In genomic region chr12:8712572-8712971, GRCh38 we compare ENCODE assay signal across 30 cellular contexts. TPM values are rescaled to one million over a fixed set of nuclear protein-coding genes. Genes with fewer than 3 reads are reported as not detected.
A peak's percentile ranks its signal among the peaks of the same experiment; 100 is the strongest.
DNase-seq lines count a peak whose midpoint lies in the region; ATAC-seq and TF ChIP-seq lines count a peak whose summit lies in the region.
"Had no signal": no experiment of that assay in that cellular context is flagged by ENCODE, and none has a peak within 500 bp of the region (broad histone marks: within the 10 kb centered on the region; RNA-seq: fewer than 3 reads in every experiment).

No MANE protein-coding gene starts in this region.

- 41 to 45% methylated on average over 2 of the region's 2 CpGs for WGBS in heart right ventricle, 2 donors
- WGBS in endodermal cell (ENCODE audit: insufficient coverage in 1 of 2, insufficient read length in 1 of 2), 2 experiments: 86 to 90% methylated on average over 2 of the region's 2 CpGs
- WGBS in trophoblast cell (ENCODE audit: extremely low coverage, insufficient coverage, insufficient read length): no CpG with 5 or more reads among the region's 2 CpGs
- WGBS in aorta, 2 donors: 5 to 13% methylated on average over 2 of the region's 2 CpGs

- TF ChIP-seq CTCF in heart right ventricle (IDR thresholded peaks at IDR 0.05) (no peak), endodermal cell (conservative IDR thresholded peaks at IDR 0.05) (no peak)

- peaks cover 12% of the 10 kb centered on the region for H3K79me2 ChIP-seq in trophoblast cell (ENCODE audit: control insufficient read depth, insufficient read depth, low read length, poor library complexity)

- no peak overlapping the region for H2BK120ac ChIP-seq in trophoblast cell (ENCODE audit: insufficient read depth, low read length, poor library complexity)

- no peak overlapping the region for H2AFZ ChIP-seq in trophoblast cell (ENCODE audit: insufficient read depth, low read length, poor library complexity)

- H3K27me3 ChIP-seq in heart right ventricle: no peaks in the 10 kb centered on the region
- no peaks in the 10 kb centered on the region for H3K27me3 ChIP-seq in endodermal cell (ENCODE audit: control insufficient read depth, insufficient read depth, low read length, poor library complexity, severe bottlenecking)
- no peaks in the 10 kb centered on the region for H3K27me3 ChIP-seq in trophoblast cell (ENCODE audit: insufficient read depth, low read length)
- H3K27me3 ChIP-seq in aorta (ENCODE audit: control insufficient read depth in 1 of 2, insufficient read depth in 2 of 2, low read length in 1 of 2): no peaks in the 10 kb centered on the region
- H3K27me3 ChIP-seq: BE2C, ovary, tibial nerve had no signal

- peak overlapping the region; percentile 53 for H3K4ac ChIP-seq in trophoblast cell (ENCODE audit: low read depth, low read length)

- peak overlapping the region in 8 of 10 donors; percentile 20 to 60 (median 44) for H3K27ac ChIP-seq in heart right ventricle
- H3K27ac ChIP-seq in endodermal cell (ENCODE audit: low read depth, low read length): no peak overlapping the region
- no peak overlapping the region for H3K27ac ChIP-seq in trophoblast cell (ENCODE audit: low read depth, low read length)
- peak overlapping the region; percentile 28 to 90 for H3K27ac ChIP-seq in aorta (ENCODE audit: low read depth in 1 of 2, low read length in 2 of 2)

- peaks cover 34% of the 10 kb centered on the region for H3K36me3 Mint-ChIP-seq in endodermal cell (ENCODE audit: low read depth)

- no peaks in the 10 kb centered on the region for H3K9me3 Mint-ChIP-seq in endodermal cell
- H3K9me3 Mint-ChIP-seq: activated CD4-positive, alpha-beta T cell treated with anti-CD3 and anti-CD28 coated beads, Interleukin-2, amount 10 ng/mL, durations not matched to agents 24 days and 14 days; dendritic cell treated with granulocyte-macrophage colony-stimulating factor and Interleukin-4, amounts not matched to agents 40 ng/mL and 50 ng/mL, for 4 days; nephron had no signal

- DNase-seq in heart right ventricle (no peak), Right ventricle myocardium superior (no peak), endodermal cell (no peak), trophoblast cell (no peak), aorta (no peak), cortex of kidney (lab: John Stamatoyannopoulos, UW) (no peak)
- no peak for DNase-seq in stimulated activated naive CD4-positive, alpha-beta T cell treated with Interleukin-2 at 50 U/mL for 16 hours (lab: John Stamatoyannopoulos, UW)
- DNase-seq: activated CD4-positive, alpha-beta T cell treated with anti-CD3 and anti-CD28 coated beads, Interleukin-2, amount 10 ng/mL, durations not matched to agents 24 days and 14 days; activated naive CD4-positive, alpha-beta T cell treated with Interleukin-2 at 50 U/mL for 16 hours; activated T-cell treated with anti-CD3 and anti-CD28 coated beads, Interleukin-2, amount 50 U/mL, for 48 hours; amniotic stem cell; BE2C; DMS79 treated with DMSO at 0.1 percent for 48 hours; kidney glomerular epithelial cell; mucosa of descending colon; NCI-H1105 treated with DMSO at 0.1 percent for 48 hours; NCI-H2029 treated with DMSO at 0.1 percent for 48 hours; NCI-H226; ovary; right cardiac atrium; RPMI8226; SK-N-SH; stimulated activated CD4-positive, alpha-beta T cell treated with anti-CD3 and anti-CD28 coated beads, Interleukin-12 subunit alpha, Interleukin-12 subunit beta, amount 100 ng/mL, for 4 hours; stimulated activated CD4-positive, alpha-beta T cell treated with anti-CD3 and anti-CD28 coated beads, Interleukin-4, amount 100 ng/mL, for 4 hours; stimulated activated naive CD8-positive, alpha-beta T cell treated with anti-CD3 and anti-CD28 coated beads, Interleukin-15, Interleukin-2, amounts not matched to agents 100 U/mL and 50 U/mL, for 24 hours; T-helper 2 cell had no signal

- no peak overlapping the region for H3K4me3 ChIP-seq in heart right ventricle
- no peak overlapping the region for H3K4me3 ChIP-seq in endodermal cell (ENCODE audit: low read length)
- no peak overlapping the region for H3K4me3 ChIP-seq in trophoblast cell (ENCODE audit: low read depth, low read length)
- no peak overlapping the region for H3K4me3 ChIP-seq in aorta (ENCODE audit: low read length in 2 of 2)
- H3K4me3 ChIP-seq: mucosa of descending colon, ovary, tibial nerve had no signal

- H3K4me2 ChIP-seq in trophoblast cell (ENCODE audit: low read length): no peak overlapping the region
- H3K4me2 ChIP-seq: SK-N-SH had no signal

- no peak overlapping the region for H3K9ac ChIP-seq in endodermal cell (ENCODE audit: extremely low read depth, low read length, poor library complexity, severe bottlenecking)
- no peak overlapping the region for H3K9ac ChIP-seq in trophoblast cell (ENCODE audit: low read length)
- H3K9ac ChIP-seq: SK-N-SH had no signal

- H4K8ac ChIP-seq in trophoblast cell (ENCODE audit: low read depth, low read length): no peak overlapping the region

- H3K4me1 Mint-ChIP-seq in endodermal cell: peaks cover 14% of the 10 kb centered on the region
- H3K4me1 Mint-ChIP-seq: activated CD4-positive, alpha-beta T cell treated with anti-CD3 and anti-CD28 coated beads, Interleukin-2, amount 10 ng/mL, durations not matched to agents 24 days and 14 days; nephron had no signal

- H4K12ac ChIP-seq in trophoblast cell (ENCODE audit: low read depth, low read length): no peak overlapping the region

- H2BK12ac ChIP-seq in trophoblast cell (ENCODE audit: low read length): no peak overlapping the region

- no peak overlapping the region for H3K23ac ChIP-seq in trophoblast cell (ENCODE audit: low read length)

- H3K79me1 ChIP-seq in trophoblast cell (ENCODE audit: low read length): no peaks in the 10 kb centered on the region

- H3K27me3 Mint-ChIP-seq in endodermal cell (ENCODE audit: insufficient read depth): no peaks in the 10 kb centered on the region
- H3K27me3 Mint-ChIP-seq: activated CD4-positive, alpha-beta T cell treated with anti-CD3 and anti-CD28 coated beads, Interleukin-2, amount 10 ng/mL, durations not matched to agents 24 days and 14 days; dendritic cell treated with granulocyte-macrophage colony-stimulating factor and Interleukin-4, amounts not matched to agents 40 ng/mL and 50 ng/mL, for 4 days had no signal

- H3K4me3 Mint-ChIP-seq in endodermal cell: no peak overlapping the region
- H3K4me3 Mint-ChIP-seq: activated CD4-positive, alpha-beta T cell treated with anti-CD3 and anti-CD28 coated beads, Interleukin-2, amount 10 ng/mL, durations not matched to agents 24 days and 14 days; dendritic cell treated with granulocyte-macrophage colony-stimulating factor and Interleukin-4, amounts not matched to agents 40 ng/mL and 50 ng/mL, for 4 days; nephron had no signal

- H3K9me3 ChIP-seq in heart right ventricle (no peaks in the 10 kb centered on the region), endodermal cell (ENCODE audit: control insufficient read depth, low read length) (no peaks in the 10 kb centered on the region), trophoblast cell (ENCODE audit: insufficient read depth, low read depth, low read length) (no peaks in the 10 kb centered on the region), aorta (ENCODE audit: control insufficient read depth, low read length) (no peaks in the 10 kb centered on the region)
- H3K9me3 ChIP-seq: BE2C, mucosa of descending colon, ovary, SK-N-SH, tibial nerve had no signal

- intact Hi-C loops in heart right ventricle (cut with DNase I): no loop called here
- intact Hi-C loops in Right ventricle myocardium superior (cut with DNase I): no loop called here
- intact Hi-C loops in aorta (cut with DNase I): no loop called here

- no peak overlapping the region for H2AK5ac ChIP-seq in trophoblast cell (ENCODE audit: low read length)

- no peak overlapping the region for H4K91ac ChIP-seq in trophoblast cell (ENCODE audit: low read depth, low read length)

- H2BK5ac ChIP-seq in trophoblast cell (ENCODE audit: low read depth, low read length, poor library complexity): no peak overlapping the region

- H3K18ac ChIP-seq in trophoblast cell (ENCODE audit: low read length): no peak overlapping the region

- peaks cover 0 to 30% (median 0%) of the 10 kb centered on the region in 9 donors for H3K36me3 ChIP-seq in heart right ventricle
- H3K36me3 ChIP-seq in endodermal cell (ENCODE audit: control insufficient read depth, insufficient read depth, low read length): peaks cover 52% of the 10 kb centered on the region
- H3K36me3 ChIP-seq in trophoblast cell (ENCODE audit: control insufficient read depth in 1 of 2, insufficient read depth in 2 of 2, low read length in 2 of 2): peaks cover 11 to 16% of the 10 kb centered on the region in 2 experiments
- H3K36me3 ChIP-seq in aorta (ENCODE audit: control insufficient read depth in 1 of 2, insufficient read depth in 2 of 2, low read length in 1 of 2): no peaks in the 10 kb centered on the region
- H3K36me3 ChIP-seq: BE2C, ovary had no signal

- peaks cover 0 to 53% (median 26%) of the 10 kb centered on the region in 9 donors for H3K4me1 ChIP-seq in heart right ventricle
- no peaks in the 10 kb centered on the region for H3K4me1 ChIP-seq in endodermal cell (ENCODE audit: control insufficient read depth, insufficient read depth, low read length)
- H3K4me1 ChIP-seq in trophoblast cell (ENCODE audit: control insufficient read depth in 1 of 2, insufficient read depth in 2 of 2, low read length in 2 of 2): no peaks in the 10 kb centered on the region
- peaks cover 0 to 4% of the 10 kb centered on the region in 2 donors for H3K4me1 ChIP-seq in aorta (ENCODE audit: control insufficient read depth in 1 of 2, insufficient read depth in 2 of 2, low read length in 2 of 2)
- H3K4me1 ChIP-seq: BE2C had no signal

- H3K27ac Mint-ChIP-seq in endodermal cell: peak overlapping the region; percentile 46
- H3K27ac Mint-ChIP-seq: activated CD4-positive, alpha-beta T cell treated with anti-CD3 and anti-CD28 coated beads, Interleukin-2, amount 10 ng/mL, durations not matched to agents 24 days and 14 days; dendritic cell treated with granulocyte-macrophage colony-stimulating factor and Interleukin-4, amounts not matched to agents 40 ng/mL and 50 ng/mL, for 4 days; nephron had no signal

- ATAC-seq in heart right ventricle (peak in 4 of 8 donors; percentile 34 to 56 (median 36)), Right ventricle myocardium superior (ENCODE audit: poor library complexity) (no peak), aorta (ENCODE audit: low FRiP score) (no peak), GM21447 (IDR thresholded peaks at IDR 0.05; ENCODE audit: unreplicated experiment) (no peak)
- ATAC-seq: mucosa of descending colon; stimulated activated naive CD8-positive, alpha-beta T cell treated with anti-CD3 and anti-CD28 coated beads, Interleukin-15, Interleukin-2, amounts not matched to agents 100 U/mL and 50 U/mL, for 24 hours had no signal

- no peak overlapping the region for H3K14ac ChIP-seq in trophoblast cell (ENCODE audit: low read length)

RNA-seq across cellular contexts. Expression of gene RIMKLB, which starts 14.8 kb away (rescaled TPM):
- 10 to 100 TPM; 10.5 to 16.4 (median 12.6) TPM for total RNA-seq in heart right ventricle
- 10 to 100 TPM in 1 of 2 donors, 1 to 10 TPM in 1; 7.2 to 65.9 TPM for polyA plus RNA-seq in heart right ventricle
- total RNA-seq in Right ventricle myocardium superior: 11.0 TPM
- total RNA-seq in endodermal cell: 100 to 1,000 TPM in 1 of 2 donors, 10 to 100 TPM in 1; 85.3 to 180 TPM
- 95.9 TPM for polyA plus RNA-seq in endodermal cell (2013, experiment 1 of 2)
- 78.5 TPM for polyA plus RNA-seq in endodermal cell (2013, experiment 2 of 2)
- polyA plus RNA-seq in trophoblast cell (2013): 62.1 and 62.8 TPM in 2 replicates
- total RNA-seq in aorta: 100 to 1,000 TPM in 1 of 2 donors, 10 to 100 TPM in 1; 76.2 to 100 TPM
- polyA plus RNA-seq in aorta: 100 to 1,000 TPM in 1 of 2 donors, 10 to 100 TPM in 1; 42.6 to 117 TPM

RNA-seq across cellular contexts. Expression of gene MFAP5, which starts 49.9 kb away (rescaled TPM):
- 10 to 100 TPM; 12.3 to 53.0 (median 22.7) TPM for total RNA-seq in heart right ventricle
- 10 to 100 TPM; 25.8 to 31.8 TPM for polyA plus RNA-seq in heart right ventricle
- total RNA-seq in Right ventricle myocardium superior: 45.9 TPM
- under 1 TPM in 1 of 2 donors, not detected in 1; 0.44 TPM for total RNA-seq in endodermal cell
- 0.46 TPM for polyA plus RNA-seq in endodermal cell (2013, experiment 1 of 2)
- polyA plus RNA-seq in endodermal cell (2013, experiment 2 of 2): 0.66 TPM
- polyA plus RNA-seq in trophoblast cell (2013): 455 and 486 TPM in 2 replicates
- 100 to 1,000 TPM in 1 of 2 donors, 10 to 100 TPM in 1; 59.7 to 470 TPM for total RNA-seq in aorta
- 10 to 100 TPM in 1 of 2 donors, under 1 TPM in 1; 0.67 to 11.8 TPM for polyA plus RNA-seq in aorta
- total RNA-seq: activated CD4-positive, alpha-beta T cell treated with anti-CD3 and anti-CD28 coated beads, Interleukin-2, amount 10 ng/mL, durations not matched to agents 24 days and 14 days had no signal

Comparison
In these comparisons a context has a peak if more than half of its experiments do, and no peak if none do; other contexts are left out.
1. H3K27ac ChIP-seq: peak in heart right ventricle (8 of 10) and aorta (2 of 2); none in endodermal cell (single experiment) and trophoblast cell (single experiment).
2. RNA of gene MFAP5, which starts 49.9 kb away (total RNA-seq): 59.7 to 470 TPM in aorta, 45.9 TPM in Right ventricle myocardium superior (single experiment) and 12.3 to 53.0 TPM in heart right ventricle; 0.44 TPM in endodermal cell; every median in the first group is over 4 times any median in the second.